1 cellular context compared by ENCODE assay signal in the genomic region with DNA sequence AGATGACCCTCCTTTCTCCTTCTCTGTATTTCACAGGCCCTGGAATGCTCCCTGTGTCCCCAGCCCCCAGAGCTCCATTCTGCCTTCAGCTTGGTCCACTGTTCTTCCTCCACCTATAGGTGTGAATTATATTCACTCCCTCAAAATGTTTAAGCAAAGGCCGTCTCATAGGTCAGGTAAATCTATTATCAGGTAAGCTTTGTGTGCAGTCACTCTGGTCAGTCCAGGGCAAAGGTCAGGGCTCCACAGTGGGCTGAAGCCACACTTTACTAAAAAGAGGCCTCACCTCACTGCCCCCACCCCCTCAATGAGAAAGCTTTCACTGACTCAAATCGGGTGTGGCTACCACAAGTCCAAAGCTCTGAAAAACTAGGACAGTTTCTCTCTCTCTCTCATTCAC.
TF ChIP-seq lines count a peak whose summit lies in the region.

No MANE protein-coding gene starts in this region.

TF ChIP-seq in GM12891, 5 proteins besides CTCF, POLR2A, EP300 and RAD21:
- TF ChIP-seq POU2F2 (IDR thresholded peaks at IDR 0.05; ENCODE audit: low read depth, low read length) (no peak), PAX5 (IDR thresholded peaks at IDR 0.05; ENCODE audit: insufficient read depth, low read length, severe bottlenecking) (no peak), TAF1 (IDR thresholded peaks at IDR 0.05; ENCODE audit: low read depth, low read length) (no peak), POLR2AphosphoS5 (IDR thresholded peaks at IDR 0.05; ENCODE audit: low read depth, low read length) (no peak), SPI1 (IDR thresholded peaks at IDR 0.05; ENCODE audit: low read depth, low read length) (no peak)
